Comparison of ENCODE assay signal across 21 cellular contexts in the genomic region with DNA sequence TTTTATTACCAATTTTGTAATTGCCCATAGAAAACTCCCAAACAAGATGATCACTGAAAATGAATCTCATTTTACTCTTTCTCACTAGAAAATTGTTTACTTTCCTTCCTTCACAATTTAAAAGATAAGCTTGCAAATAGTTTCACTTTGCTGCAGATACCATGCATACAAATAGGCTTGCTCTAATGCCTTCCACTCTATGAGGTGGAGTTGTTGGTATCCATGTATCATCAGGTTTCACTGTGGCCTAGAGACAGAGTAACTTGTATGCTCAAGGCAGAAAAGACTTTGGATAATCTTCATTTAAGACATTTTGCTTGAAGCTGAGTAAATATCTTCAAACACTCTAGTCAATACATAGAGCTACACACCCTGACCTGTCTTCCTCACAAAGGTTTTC.
DNase-seq lines count a peak whose midpoint lies in the region; FAIRE-seq and TF ChIP-seq lines count a peak whose summit lies in the region.
"Had no signal": no experiment of that assay in that cellular context is flagged by ENCODE, and none has a peak within 500 bp of the region (broad histone marks: within the 10 kb centered on the region; RNA-seq: fewer than 3 reads in every experiment).

No MANE protein-coding gene starts in this region.

- TF ChIP-seq CTCF in astrocyte (IDR thresholded peaks at IDR 0.05; ENCODE audit: insufficient read depth, low read depth, low read length) = no peak
- no peak for TF ChIP-seq CTCF in progenitor cell of endocrine pancreas (IDR thresholded peaks at IDR 0.05; ENCODE audit: unreplicated experiment)
- no peak for TF ChIP-seq CTCF in Caco-2 (IDR thresholded peaks at IDR 0.05; ENCODE audit: insufficient read depth in 1 of 2, low read depth in 1 of 2, low read length in 1 of 2, severe bottlenecking in 1 of 2, unreplicated experiment in 1 of 2)

- CTCF ChIA-PET in Caco-2 (lab: Charles Lee) = no interaction called here

- no TSS peak for BruUV-seq in Caco-2 (replicated peaks; lab: Mats Ljungman, UMichigan)

- H3K9me3 ChIP-seq in astrocyte (ENCODE audit: insufficient read depth, low read depth, low read length) (no peaks in the 10 kb centered on the region), Caco-2 (no peaks in the 10 kb centered on the region)

- TF ChIP-seq POLR2A in H54 (IDR thresholded peaks at IDR 0.05; ENCODE audit: low read depth, low read length) = no peak

- no peak overlapping the region for H3K4me2 ChIP-seq in astrocyte (ENCODE audit: low read length)

- H3K27me3 ChIP-seq in astrocyte (ENCODE audit: insufficient read depth, low read length) (no peaks in the 10 kb centered on the region), Caco-2 (replicated peaks; ENCODE audit: control insufficient read depth, insufficient read depth, low read length) (no peaks in the 10 kb centered on the region)

- POLR2A ChIA-PET in Caco-2 (lab: Charles Lee) = no interaction called here

- FAIRE-seq in H54 (lab: Jason Lieb, UNC) (peak; percentile 30), astrocyte (lab: Jason Lieb, UNC) (peak; percentile 52)
- FAIRE-seq: H1, HepG2 had no signal

- H3K27ac Mint-ChIP-seq in astrocyte (ENCODE audit: unreplicated experiment) = no peak overlapping the region
- peak overlapping the region; percentile 73 for H3K27ac Mint-ChIP-seq in progenitor cell of endocrine pancreas
- H3K27ac Mint-ChIP-seq in Caco-2 (ENCODE audit: unreplicated experiment) = no peak overlapping the region

- peaks cover 18% of the 10 kb centered on the region for H3K36me3 ChIP-seq in astrocyte (ENCODE audit: insufficient read depth, low read length)
- no peaks in the 10 kb centered on the region; the same call in 1 of the 2 replicates for H3K36me3 ChIP-seq in Caco-2 (ENCODE audit: control insufficient read depth, insufficient read depth, low read length)

- H3K27ac ChIP-seq in astrocyte (ENCODE audit: low read depth, low read length) = no peak overlapping the region
- H3K27ac ChIP-seq: C4-2B had no signal

- peaks cover 2% of the 10 kb centered on the region for H3K36me3 Mint-ChIP-seq in astrocyte (ENCODE audit: low read depth, unreplicated experiment)
- peaks cover 17% of the 10 kb centered on the region for H3K36me3 Mint-ChIP-seq in progenitor cell of endocrine pancreas (ENCODE audit: insufficient read depth)
- peaks cover 52% of the 10 kb centered on the region for H3K36me3 Mint-ChIP-seq in Caco-2 (ENCODE audit: insufficient read depth, unreplicated experiment)

- H3K4me3 ChIP-seq in astrocyte (ENCODE audit: insufficient read depth, low read depth, low read length) (no peak overlapping the region), Caco-2 (ENCODE audit: low read depth, low read length) (no peak overlapping the region)

- no peak for DNase-seq in H54 (ENCODE audit: insufficient read length, low spot score)
- no peak for DNase-seq in astrocyte (ENCODE audit: low read depth)
- peak; percentile 1 for DNase-seq in kidney tubule cell (ENCODE audit: low spot score)
- DNase-seq in progenitor cell of endocrine pancreas (ENCODE audit: low spot score, unreplicated experiment) = no peak
- no peak for DNase-seq in Caco-2
- DNase-seq in T-helper 2 cell = no peak
- DNase-seq in DMS79 treated with DMSO at 0.1 percent for 48 hours (lab: John Stamatoyannopoulos, UW) = no peak
- DNase-seq: ACHN, AML-193, DMS 273 treated with DMSO at 0.1 percent for 48 hours, GF-D8, KG1, NCI-H1105 treated with DMSO at 0.1 percent for 48 hours, NCI-H1694, NCI-H2081 treated with DMSO at 0.1 percent for 48 hours, NCI-H774, OCI-M1, RPMI8226 had no signal

- H3K9ac ChIP-seq in astrocyte (ENCODE audit: low read length) = no peak overlapping the region

- intact Hi-C loops in Caco-2 (cut with micrococcal nuclease; ENCODE audit: unreplicated experiment) = loop anchor here (10.0 kb wide), 1 partner anchor 255 kb away; no protein-coding TSS in a partner anchor

- H3K9me3 Mint-ChIP-seq in astrocyte (ENCODE audit: unreplicated experiment) = no peaks in the 10 kb centered on the region
- H3K9me3 Mint-ChIP-seq in progenitor cell of endocrine pancreas (ENCODE audit: low read depth) = no peaks in the 10 kb centered on the region
- no peaks in the 10 kb centered on the region for H3K9me3 Mint-ChIP-seq in Caco-2 (ENCODE audit: unreplicated experiment)

- no peak overlapping the region for H2AFZ ChIP-seq in astrocyte (ENCODE audit: low read depth, low read length)

- H3K79me2 ChIP-seq in astrocyte (ENCODE audit: insufficient read depth, low read length) = peaks cover 3% of the 10 kb centered on the region

- H3K4me1 ChIP-seq in astrocyte (ENCODE audit: insufficient read depth, low read length) (no peaks in the 10 kb centered on the region), Caco-2 (no peaks in the 10 kb centered on the region)

- H4K20me1 ChIP-seq in astrocyte (ENCODE audit: insufficient read depth, low read length) = no peaks in the 10 kb centered on the region

- H3K27me3 Mint-ChIP-seq in astrocyte (ENCODE audit: low read depth, unreplicated experiment) (no peaks in the 10 kb centered on the region), progenitor cell of endocrine pancreas (no peaks in the 10 kb centered on the region), Caco-2 (ENCODE audit: insufficient read depth, unreplicated experiment) (no peaks in the 10 kb centered on the region)

- no peak overlapping the region for H3K4me3 Mint-ChIP-seq in astrocyte (ENCODE audit: unreplicated experiment)
- no peak overlapping the region for H3K4me3 Mint-ChIP-seq in progenitor cell of endocrine pancreas (ENCODE audit: low read depth)
- no peak overlapping the region for H3K4me3 Mint-ChIP-seq in Caco-2 (ENCODE audit: unreplicated experiment)

- H3K4me1 Mint-ChIP-seq in astrocyte (ENCODE audit: low read depth, unreplicated experiment) = peaks cover 11% of the 10 kb centered on the region
- peaks cover 14% of the 10 kb centered on the region for H3K4me1 Mint-ChIP-seq in progenitor cell of endocrine pancreas (ENCODE audit: low read depth)
- H3K4me1 Mint-ChIP-seq in Caco-2 (ENCODE audit: low read depth, unreplicated experiment) = peaks cover 17% of the 10 kb centered on the region
